Comparison of ENCODE assay signal across 8 cellular contexts in genomic region chr5:74766887-74767578, GRCh38. TPM values are rescaled to one million over a fixed set of nuclear protein-coding genes. Genes with fewer than 3 reads are reported as not detected.
DNase-seq lines count a peak whose midpoint lies in the region; ATAC-seq and TF ChIP-seq lines count a peak whose summit lies in the region.

TSS of gene GFM2 (minus strand) at chr5:74767117. CDS start at chr5:74763742, 3,375 bp downstream.
TSS of gene NSA2 (plus strand) at chr5:74767249. CDS start at chr5:74767361, 112 bp downstream.

- ATAC-seq in GM18909 (IDR thresholded peaks at IDR 0.05; ENCODE audit: poor library complexity, unreplicated experiment) (peak; percentile 89), HG03175 (IDR thresholded peaks at IDR 0.05; ENCODE audit: unreplicated experiment) (peak; percentile 86), activated B cell treated with CpG ODN at 0.5 μM for 24 hours (ENCODE audit: low read depth) (peak; percentile 88)

- peaks cover 0 to 52% (median 37%) of the 10 kb centered on the region in 6 donors for H3K36me3 ChIP-seq in spleen

- DNase-seq in AG04450 (ENCODE audit: low read depth, low spot score) (peak; percentile 81), NCI-H226 (peak; percentile 89), activated B cell treated with CpG ODN at 0.5 μM for 24 hours (peak; percentile 89), caudate nucleus (lab: John Stamatoyannopoulos, UW) (peak; percentile 68 to 97 (median 91)), immature natural killer cell (peak; percentile 89 to 91 (median 90)), spleen (peak; percentile 96)

- CTCF ChIA-PET in AG04450 (lab: Charles Lee) = interaction anchor here (0.6 to 1.5 kb wide), 10 partner anchors 16 to 470 kb away, joined by 3 to 9 read pairs (median 4); partner anchors contain the start of gene ANKRD31
- CTCF ChIA-PET in activated B cell treated with CpG ODN at 0.5 μM for 24 hours (lab: Charles Lee) = interaction anchor here (1.1 to 1.3 kb wide), 5 partner anchors 19 to 1487 kb away, joined by 3 to 4 read pairs (median 3); partner anchors contain the start of genes ANKRD31 and HMGCR

- H3K4me1 Mint-ChIP-seq in activated B cell treated with CpG ODN at 0.5 μM for 24 hours (peaks cover 36% of the 10 kb centered on the region), immature natural killer cell (peaks cover 35 to 46% of the 10 kb centered on the region in 2 donors)

- H3K9me3 Mint-ChIP-seq in activated B cell treated with CpG ODN at 0.5 μM for 24 hours (no peaks in the 10 kb centered on the region), immature natural killer cell (no peaks in the 10 kb centered on the region)

- peaks cover 48% of the 10 kb centered on the region for H3K36me3 Mint-ChIP-seq in activated B cell treated with CpG ODN at 0.5 μM for 24 hours (ENCODE audit: low read depth)
- peaks cover 4 to 15% (median 5%) of the 10 kb centered on the region in 3 donors for H3K36me3 Mint-ChIP-seq in immature natural killer cell

- H3K9me3 ChIP-seq in AG04450 (ENCODE audit: control insufficient read depth, insufficient read depth, low read length) = peaks cover 2% of the 10 kb centered on the region; the same call in 1 of the 2 replicates
- no peaks in the 10 kb centered on the region for H3K9me3 ChIP-seq in spleen

- H3K4me3 ChIP-seq in AG04450 (ENCODE audit: low read depth, low read length) = peak within 1 kb of the TSS; percentile 99
- peak within 1 kb of the TSS; percentile 86 to 99 (median 94) for H3K4me3 ChIP-seq in spleen

- POLR2A ChIA-PET in AG04450 (lab: Yijun Ruan, JAX) = interaction anchor here (0.7 to 1.0 kb wide), 3 partner anchors 9 to 570 kb away, joined by 3 to 4 read pairs (median 4); partner anchors contain the start of genes HEXB and HMGCR
- POLR2A ChIA-PET in activated B cell treated with CpG ODN at 0.5 μM for 24 hours (lab: Charles Lee) = interaction anchor here (0.6 to 1.9 kb wide), 14 partner anchors 9 to 902 kb away, joined by 3 to 13 read pairs (median 3); partner anchors contain the start of genes ANKRD31, ENC1, HEXB and HMGCR

- no peak for TF ChIP-seq CTCF in AG04450 (IDR thresholded peaks at IDR 0.05; ENCODE audit: low read depth, low read length)
- TF ChIP-seq CTCF in activated B cell treated with CpG ODN at 0.5 μM for 24 hours (IDR thresholded peaks at IDR 0.05) = no peak
- peak in 1 of 11 experiments; percentile 21 for TF ChIP-seq CTCF in spleen (IDR thresholded peaks at IDR 0.05 in 8 of 11, conservative IDR thresholded peaks at IDR 0.05 in 3 of 11)

- H3K27ac ChIP-seq in AG04450 (ENCODE audit: low read depth, low read length) (peak within 1 kb of the TSS; percentile 67), caudate nucleus (ENCODE audit: low read depth, low read length) (peak within 1 kb of the TSS; percentile 76), spleen (peak within 1 kb of the TSS; percentile 71 to 92 (median 84))

- TF ChIP-seq POLR2A in spleen (IDR thresholded peaks at IDR 0.05) = peak in 2 of 3 donors; percentile 42 to 84

- WGBS in spleen, 5 donors = 0 to 1% (median 0%) methylated on average over 41 to 50 of the region's 50 CpGs

- peaks cover 19 to 63% (median 42%) of the 10 kb centered on the region in 6 donors for H3K4me1 ChIP-seq in spleen

- peak within 1 kb of the TSS; percentile 99 for H3K4me3 Mint-ChIP-seq in activated B cell treated with CpG ODN at 0.5 μM for 24 hours
- H3K4me3 Mint-ChIP-seq in immature natural killer cell = peak within 1 kb of the TSS; percentile 99 to 100 (median 99)

- H3K27ac Mint-ChIP-seq in activated B cell treated with CpG ODN at 0.5 μM for 24 hours (peak within 1 kb of the TSS; percentile 98), immature natural killer cell (peak within 1 kb of the TSS; percentile 93 to 98 (median 98))

- H3K27me3 Mint-ChIP-seq in activated B cell treated with CpG ODN at 0.5 μM for 24 hours (no peaks in the 10 kb centered on the region), immature natural killer cell (ENCODE audit: low read depth in 3 of 3) (peaks cover 0 to 3% (median 2%) of the 10 kb centered on the region in 3 donors)

- intact Hi-C loops in activated B cell treated with CpG ODN at 0.5 μM for 24 hours (cut with micrococcal nuclease) (loop anchor here (1.0 to 10.0 kb wide), 15 partner anchors 82 to 1810 kb away; partner anchors contain the start of genes ANKRA2, ANKRD31, BTF3 and ENC1), spleen (cut with DNase I; ENCODE audit: low total_unique reads) (loop anchor here (10.0 kb wide), 1 partner anchor 158 kb away; no protein-coding TSS in a partner anchor)

- H3K27me3 ChIP-seq in AG04450 (ENCODE audit: control insufficient read depth, insufficient read depth, low read length) (no peaks in the 10 kb centered on the region), spleen (replicated peaks in 1 of 7) (no peaks in the 10 kb centered on the region)

RNA-seq across cellular contexts. Expression of gene GFM2, which starts in this region (rescaled TPM):
- polyA plus RNA-seq in AG04450 (2011; rRNA removed) (43.9 and 52.5 TPM in 2 replicates), immature natural killer cell (10 to 100 TPM in 1 of 3 donors, 1 to 10 TPM in 2; 7.4 to 13.6 (median 7.5) TPM), spleen (10 to 100 TPM; 15.4 to 22.4 (median 15.5) TPM)
- polyA minus RNA-seq in AG04450 (2011; rRNA and poly(A)+ RNA removed) = 25.2 and 40.4 TPM in 2 replicates
- total RNA-seq in activated B cell treated with CpG ODN at 0.5 μM for 24 hours (19.3 and 21.8 TPM in 2 replicates), spleen (10 to 100 TPM; 18.0 to 34.2 (median 21.6) TPM)

RNA-seq across cellular contexts. Expression of gene NSA2, which starts in this region (rescaled TPM):
- 90.1 and 138 TPM in 2 replicates for polyA plus RNA-seq in AG04450 (2011; rRNA removed)
- 16.9 and 21.8 TPM in 2 replicates for polyA minus RNA-seq in AG04450 (2011; rRNA and poly(A)+ RNA removed)
- 126 and 132 TPM in 2 replicates for total RNA-seq in activated B cell treated with CpG ODN at 0.5 μM for 24 hours
- 10 to 100 TPM; 23.8 to 55.2 (median 39.1) TPM for polyA plus RNA-seq in immature natural killer cell
- 100 to 1,000 TPM in 1 of 7 donors, 10 to 100 TPM in 6; 46.6 to 110 (median 76.8) TPM for total RNA-seq in spleen
- 100 to 1,000 TPM; 120 to 191 (median 175) TPM for polyA plus RNA-seq in spleen

Comparison
In these comparisons a context has a peak if more than half of its experiments do, and no peak if none do; other contexts are left out.
1. Peak in every context shown above with its lines: DNase-seq, ATAC-seq, H3K4me3 ChIP-seq and H3K27ac ChIP-seq.